In genomic region chr9:13089721-13090120, GRCh38 we compare ENCODE assay signal across 21 cellular contexts.
"Had no signal": no experiment of that assay in that cellular context is flagged by ENCODE, and none has a peak within 500 bp of the region (broad histone marks: within the 10 kb centered on the region; RNA-seq: fewer than 3 reads in every experiment).

No MANE protein-coding gene starts in this region.

- H3K4me1 ChIP-seq: SJSA1 had no signal

- H3K36me3 Mint-ChIP-seq: activated naive CD4-positive, alpha-beta T cell treated with anti-CD3 and anti-CD28 coated beads, Interleukin-2, amount 50 U/mL, for 24 hours; activated naive CD8-positive, alpha-beta T cell treated with anti-CD3 and anti-CD28 coated beads, Interleukin-2, amount 10 ng/mL, durations not matched to agents 7 days and 5 days had no signal

- ATAC-seq: activated CD8-positive, alpha-beta T cell treated with anti-CD3 and anti-CD28 coated beads for 36 hours; K562; Panc1 had no signal

- H3K4me3 Mint-ChIP-seq: activated CD4-positive, alpha-beta T cell treated with anti-CD3 and anti-CD28 coated beads, Interleukin-2, amount 10 ng/mL, durations not matched to agents 24 days and 14 days; activated CD8-positive, alpha-beta T cell treated with anti-CD3 and anti-CD28 coated beads for 36 hours; activated naive CD4-positive, alpha-beta T cell treated with anti-CD3 and anti-CD28 coated beads, Interleukin-2, amount 50 U/mL, for 24 hours; activated naive CD8-positive, alpha-beta T cell treated with anti-CD3 and anti-CD28 coated beads, Interleukin-2, amount 10 ng/mL, durations not matched to agents 7 days and 5 days; activated T-cell treated with anti-CD3 and anti-CD28 coated beads, Interleukin-2, amount 50 U/mL, for 24 hours; central memory CD8-positive, alpha-beta T cell; T-helper 1 cell treated with Interleukin-12 subunit alpha and Interleukin-12 subunit beta and Interleukin-4 antibody, amounts not matched to agents 30 μg/mL and 1 μg/mL, for 36 hours; T-helper 2 cell treated with Interferon-gamma antibody and Interleukin-4, amounts not matched to agents 5 μg/mL and 100 μg/mL, for 36 hours had no signal

- H3K9me3 Mint-ChIP-seq: activated CD4-positive, alpha-beta T cell treated with anti-CD3 and anti-CD28 coated beads, Interleukin-2, amount 10 ng/mL, durations not matched to agents 24 days and 14 days; activated naive CD8-positive, alpha-beta T cell treated with anti-CD3 and anti-CD28 coated beads, Interleukin-2, amount 10 ng/mL, durations not matched to agents 7 days and 5 days; activated T-helper 2 cell treated with anti-CD3 and anti-CD28 coated beads, Interferon-gamma antibody, Interleukin-2, Interleukin-4, amounts not matched to agents 10 μg/mL and 5 μg/mL and 100 μg/mL, durations not matched to agents 14 hours and 24 hours and 36 hours; T-helper 1 cell treated with Interleukin-12 subunit alpha and Interleukin-12 subunit beta and Interleukin-4 antibody, amounts not matched to agents 30 μg/mL and 1 μg/mL, for 36 hours had no signal

- H3K4me1 Mint-ChIP-seq: activated CD4-positive, alpha-beta T cell treated with anti-CD3 and anti-CD28 coated beads, Interleukin-2, amount 10 ng/mL, durations not matched to agents 24 days and 14 days; activated naive CD4-positive, alpha-beta T cell treated with anti-CD3 and anti-CD28 coated beads, Interleukin-2, amount 50 U/mL, for 24 hours; activated naive CD8-positive, alpha-beta T cell treated with anti-CD3 and anti-CD28 coated beads, Interleukin-2, amount 10 ng/mL, durations not matched to agents 7 days and 5 days; central memory CD8-positive, alpha-beta T cell had no signal

- H3K4me3 ChIP-seq: ascending aorta, cardiac muscle cell, K562, SJSA1 had no signal

- H3K36me3 ChIP-seq: ascending aorta, cardiac muscle cell, SJSA1 had no signal

- H3K27me3 ChIP-seq: ascending aorta, cardiac muscle cell, SJSA1 had no signal

- DNase-seq: activated CD4-positive, alpha-beta T cell treated with anti-CD3 and anti-CD28 coated beads, Interleukin-2, amount 10 ng/mL, durations not matched to agents 24 days and 14 days; activated CD4-positive, alpha-beta T cell treated with anti-CD3 and anti-CD28 coated beads, Interleukin-2, amount 50 U/mL, for 4 hours; activated CD8-positive, alpha-beta T cell treated with anti-CD3 and anti-CD28 coated beads for 36 hours; activated gamma-delta T cell; activated naive CD4-positive, alpha-beta T cell treated with Interleukin-2 at 50 U/mL for 16 hours; activated naive CD8-positive, alpha-beta T cell treated with anti-CD3 and anti-CD28 coated beads, Interleukin-2, amount 10 ng/mL, durations not matched to agents 7 days and 5 days; activated T-cell treated with anti-CD3 and anti-CD28 coated beads, Interleukin-2, amount 50 U/mL, for 24 hours; Karpas-422; NCI-H1048; NCI-H226 had no signal

- H3K27me3 Mint-ChIP-seq: activated CD4-positive, alpha-beta T cell treated with anti-CD3 and anti-CD28 coated beads, Interleukin-2, amount 10 ng/mL, durations not matched to agents 24 days and 14 days; activated CD8-positive, alpha-beta T cell treated with anti-CD3 and anti-CD28 coated beads for 36 hours; activated naive CD4-positive, alpha-beta T cell treated with anti-CD3 and anti-CD28 coated beads, Interleukin-2, amount 50 U/mL, for 24 hours; activated naive CD8-positive, alpha-beta T cell treated with anti-CD3 and anti-CD28 coated beads, Interleukin-2, amount 10 ng/mL, durations not matched to agents 7 days and 5 days; activated T-cell treated with anti-CD3 and anti-CD28 coated beads, Interleukin-2, amount 50 U/mL, for 24 hours; central memory CD8-positive, alpha-beta T cell had no signal

- FAIRE-seq: K562 had no signal

- H3K27ac ChIP-seq: cardiac muscle cell, SJSA1 had no signal

- H3K27ac Mint-ChIP-seq: activated CD4-positive, alpha-beta T cell treated with anti-CD3 and anti-CD28 coated beads, Interleukin-2, amount 10 ng/mL, durations not matched to agents 24 days and 14 days; activated CD8-positive, alpha-beta T cell treated with anti-CD3 and anti-CD28 coated beads for 36 hours; activated naive CD4-positive, alpha-beta T cell treated with anti-CD3 and anti-CD28 coated beads, Interleukin-2, amount 50 U/mL, for 24 hours; activated naive CD8-positive, alpha-beta T cell treated with anti-CD3 and anti-CD28 coated beads, Interleukin-2, amount 10 ng/mL, durations not matched to agents 7 days and 5 days; activated T-cell treated with anti-CD3 and anti-CD28 coated beads, Interleukin-2, amount 50 U/mL, for 24 hours; activated T-helper 2 cell treated with anti-CD3 and anti-CD28 coated beads, Interferon-gamma antibody, Interleukin-2, Interleukin-4, amounts not matched to agents 10 μg/mL and 5 μg/mL and 100 μg/mL, durations not matched to agents 14 hours and 24 hours and 36 hours; T-helper 1 cell treated with Interleukin-12 subunit alpha and Interleukin-12 subunit beta and Interleukin-4 antibody, amounts not matched to agents 30 μg/mL and 1 μg/mL, for 36 hours; T-helper 2 cell treated with Interferon-gamma antibody and Interleukin-4, amounts not matched to agents 5 μg/mL and 100 μg/mL, for 36 hours had no signal

- H3K9me3 ChIP-seq: ascending aorta, SJSA1, SK-N-SH had no signal
